ENCODE assay signal across 26 cellular contexts in the genomic region with DNA sequence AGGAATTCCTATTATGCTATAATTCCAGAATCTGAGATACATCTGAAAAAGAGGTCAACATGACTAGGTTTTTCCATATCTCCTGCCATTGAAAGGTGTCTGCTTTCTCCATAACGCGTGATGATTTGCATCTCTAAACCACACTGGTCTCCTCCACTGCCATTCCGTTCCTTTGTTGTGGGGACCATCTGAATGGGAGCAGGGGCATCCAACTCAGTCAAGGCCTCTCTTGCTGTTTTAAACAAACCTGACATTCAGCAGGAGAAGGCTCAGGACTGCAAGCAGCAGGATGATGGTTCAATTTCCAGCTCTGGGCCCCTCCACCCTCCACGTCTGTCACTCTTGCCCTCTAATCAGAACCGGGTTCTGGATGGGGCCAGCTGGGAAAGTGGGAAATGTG. TPM values are rescaled to one million over a fixed set of nuclear protein-coding genes. Genes with fewer than 3 reads are reported as not detected.
"Had no signal": no experiment of that assay in that cellular context is flagged by ENCODE, and none has a peak within 500 bp of the region (broad histone marks: within the 10 kb centered on the region; RNA-seq: fewer than 3 reads in every experiment).

No MANE protein-coding gene starts in this region.

- H3K27ac ChIP-seq: neutrophil, ovary, psoas muscle, stomach, suprapubic skin, tibial nerve, uterus had no signal

- H3K9me3 ChIP-seq: neutrophil, ovary, psoas muscle, stomach, suprapubic skin, tibial nerve, uterus had no signal

- ATAC-seq: effector memory CD8-positive, alpha-beta T cell; natural killer cell treated with Interleukin-12 subunit alpha and Interleukin-12 subunit beta and Interleukin-15 and Interleukin-18, amount 100 ng/mL, for 72 hours; psoas muscle; sciatic nerve; stimulated activated memory B cell treated with anti-CD40 and anti-IgM and Interleukin-4, amounts not matched to agents 10 μg/mL and 1 μg/mL and 100 μg/mL, for 72 hours had no signal

- H3K27ac Mint-ChIP-seq: activated naive CD8-positive, alpha-beta T cell treated with anti-CD3 and anti-CD28 coated beads for 36 hours; effector memory CD8-positive, alpha-beta T cell; natural killer cell treated with Interleukin-12 subunit alpha and Interleukin-12 subunit beta and Interleukin-15 and Interleukin-18, amount 100 ng/mL, for 72 hours; stimulated activated memory B cell treated with anti-CD40 and anti-IgM and Interleukin-4, amounts not matched to agents 10 μg/mL and 1 μg/mL and 100 μg/mL, for 72 hours; T-helper 1 cell treated with Interleukin-12 subunit alpha and Interleukin-12 subunit beta and Interleukin-4 antibody, amounts not matched to agents 30 μg/mL and 1 μg/mL, for 36 hours had no signal

- H3K4me1 Mint-ChIP-seq: activated naive CD8-positive, alpha-beta T cell treated with anti-CD3 and anti-CD28 coated beads for 36 hours; central memory CD8-positive, alpha-beta T cell; stimulated activated memory B cell treated with anti-CD40 and anti-IgM and Interleukin-4, amounts not matched to agents 10 μg/mL and 1 μg/mL and 100 μg/mL, for 72 hours had no signal

- H3K36me3 Mint-ChIP-seq: activated naive CD8-positive, alpha-beta T cell treated with anti-CD3 and anti-CD28 coated beads for 36 hours; natural killer cell treated with Interleukin-12 subunit alpha and Interleukin-12 subunit beta and Interleukin-15 and Interleukin-18, amount 100 ng/mL, for 72 hours had no signal

- DNase-seq: activated CD4-positive, alpha-beta T cell treated with anti-CD3 and anti-CD28 coated beads for 4 hours; activated CD4-positive, alpha-beta T cell treated with anti-CD3 and anti-CD28 coated beads, Interleukin-2, amount 50 U/mL, for 48 hours; activated CD4-positive, CD25-positive, alpha-beta regulatory T cell; activated naive CD4-positive, alpha-beta T cell treated with Interleukin-2 at 50 U/mL for 16 hours; activated naive CD8-positive, alpha-beta T cell treated with anti-CD3 and anti-CD28 coated beads for 36 hours; activated T-cell treated with anti-CD3 and anti-CD28 coated beads, Interleukin-2, amount 50 U/mL, for 48 hours; dorsolateral prefrontal cortex; effector memory CD8-positive, alpha-beta T cell; head of caudate nucleus; kidney glomerular epithelial cell; ovary; psoas muscle; small intestine; stimulated activated CD4-positive, alpha-beta T cell treated with anti-CD3 and anti-CD28 coated beads, Interleukin-15, amount 100 ng/mL, for 24 hours; stomach; T1000; uterus had no signal

- H3K4me3 Mint-ChIP-seq: activated naive CD8-positive, alpha-beta T cell treated with anti-CD3 and anti-CD28 coated beads for 36 hours; central memory CD8-positive, alpha-beta T cell; effector memory CD8-positive, alpha-beta T cell; natural killer cell treated with Interleukin-12 subunit alpha and Interleukin-12 subunit beta and Interleukin-15 and Interleukin-18, amount 100 ng/mL, for 72 hours; stimulated activated memory B cell treated with anti-CD40 and anti-IgM and Interleukin-4, amounts not matched to agents 10 μg/mL and 1 μg/mL and 100 μg/mL, for 72 hours; T-helper 1 cell treated with Interleukin-12 subunit alpha and Interleukin-12 subunit beta and Interleukin-4 antibody, amounts not matched to agents 30 μg/mL and 1 μg/mL, for 36 hours had no signal

- H3K9me3 Mint-ChIP-seq: activated naive CD8-positive, alpha-beta T cell treated with anti-CD3 and anti-CD28 coated beads for 36 hours; central memory CD8-positive, alpha-beta T cell; natural killer cell treated with Interleukin-12 subunit alpha and Interleukin-12 subunit beta and Interleukin-15 and Interleukin-18, amount 100 ng/mL, for 72 hours; stimulated activated memory B cell treated with anti-CD40 and anti-IgM and Interleukin-4, amounts not matched to agents 10 μg/mL and 1 μg/mL and 100 μg/mL, for 72 hours; T-helper 1 cell treated with Interleukin-12 subunit alpha and Interleukin-12 subunit beta and Interleukin-4 antibody, amounts not matched to agents 30 μg/mL and 1 μg/mL, for 36 hours had no signal

- H3K27me3 Mint-ChIP-seq: stimulated activated memory B cell treated with anti-CD40 and anti-IgM and Interleukin-4, amounts not matched to agents 10 μg/mL and 1 μg/mL and 100 μg/mL, for 72 hours had no signal

- H3K36me3 ChIP-seq: ovary, uterus had no signal

- H3K4me3 ChIP-seq: dorsolateral prefrontal cortex, ovary, psoas muscle, stomach, suprapubic skin, tibial nerve, uterus had no signal

- H3K27me3 ChIP-seq: neutrophil, ovary, stomach, suprapubic skin, tibial nerve, uterus had no signal

RNA-seq across cellular contexts. Expression of a gene that starts 45.1 kb away (rescaled TPM):
- total RNA-seq: activated CD8-positive, alpha-beta memory T cell treated with anti-CD3 and anti-CD28 coated beads for 36 hours; activated naive CD8-positive, alpha-beta T cell treated with anti-CD3 and anti-CD28 coated beads for 36 hours had no signal
